3 cellular contexts compared by ENCODE assay signal in the genomic region with DNA sequence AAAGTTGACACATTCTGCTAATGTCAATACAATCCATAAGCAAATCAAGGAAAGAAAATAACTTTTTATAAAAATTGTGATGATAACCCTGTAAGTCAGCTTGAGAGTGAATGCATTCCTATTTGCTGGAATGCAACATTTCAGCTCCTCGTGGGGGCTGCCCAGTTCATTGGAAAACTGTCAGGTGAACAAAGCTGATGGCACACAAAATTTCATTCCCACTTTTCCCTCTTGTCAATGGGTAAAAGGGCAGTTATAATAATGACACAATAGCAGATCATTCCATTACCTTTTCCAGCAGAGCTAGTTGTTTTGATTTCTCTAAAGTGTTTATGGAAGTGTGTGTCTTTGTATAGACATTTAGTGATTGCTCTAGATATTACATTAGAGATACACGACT.
"Had no signal": no experiment of that assay in that cellular context is flagged by ENCODE, and none has a peak within 500 bp of the region (broad histone marks: within the 10 kb centered on the region; RNA-seq: fewer than 3 reads in every experiment).

No MANE protein-coding gene starts in this region.

- DNase-seq: GDM1, GF-D8 had no signal

- H3K4me3 ChIP-seq: GM12878 had no signal
